10 cellular contexts compared by ENCODE assay signal in the genomic region with DNA sequence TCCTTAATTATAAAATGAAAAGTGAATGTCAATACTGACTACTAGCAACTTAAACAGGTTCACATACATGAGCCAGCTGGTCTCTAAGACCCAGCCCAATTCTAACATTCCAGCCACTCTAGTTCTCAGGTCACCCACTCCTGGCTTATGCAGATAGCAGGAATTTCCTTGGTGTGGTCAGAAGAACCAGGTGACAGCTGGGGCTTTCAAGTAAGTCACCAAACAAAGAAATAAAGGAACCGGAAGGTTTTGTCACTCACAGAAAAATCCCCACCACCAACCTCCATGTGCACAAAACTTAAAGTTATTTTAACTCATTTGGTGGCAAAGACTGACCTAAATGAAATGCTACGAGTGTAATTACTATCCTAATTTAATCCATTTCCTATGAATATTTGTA.
A peak's percentile ranks its signal among the peaks of the same experiment; 100 is the strongest.
DNase-seq lines count a peak whose midpoint lies in the region; ATAC-seq and TF ChIP-seq lines count a peak whose summit lies in the region.
"Had no signal": no experiment of that assay in that cellular context is flagged by ENCODE, and none has a peak within 500 bp of the region (broad histone marks: within the 10 kb centered on the region; RNA-seq: fewer than 3 reads in every experiment).

No MANE protein-coding gene starts in this region.

- intact Hi-C loops in activated CD4-positive, alpha-beta memory T cell treated with anti-CD3 and anti-CD28 coated beads for 36 hours (cut with micrococcal nuclease): no loop called here

- no peaks in the 10 kb centered on the region for H4K20me1 ChIP-seq in GM23338 (replicated peaks; ENCODE audit: insufficient read depth)

- H3K79me2 ChIP-seq in GM23338 (replicated peaks; ENCODE audit: insufficient read depth): no peaks in the 10 kb centered on the region

- no peaks in the 10 kb centered on the region for H3K27me3 ChIP-seq in GM23338 (ENCODE audit: insufficient read depth)

- ATAC-seq in GM18511 (IDR thresholded peaks at IDR 0.05; ENCODE audit: unreplicated experiment) (peak; percentile 89), GM21360 (IDR thresholded peaks at IDR 0.05; ENCODE audit: unreplicated experiment) (peak; percentile 79), HG03066 (IDR thresholded peaks at IDR 0.05; ENCODE audit: low read depth, unreplicated experiment) (peak; percentile 72), GM23338 (no peak), HG03025 (IDR thresholded peaks at IDR 0.05; ENCODE audit: low FRiP score, unreplicated experiment) (no peak)
- peak; percentile 43 for ATAC-seq in activated naive CD8-positive, alpha-beta T cell treated with anti-CD3 and anti-CD28 coated beads, Interleukin-2, amount 50 U/mL, for 24 hours
- ATAC-seq: HCT116 had no signal

- peaks cover 13% of the 10 kb centered on the region for H3K4me1 Mint-ChIP-seq in activated naive CD8-positive, alpha-beta T cell treated with anti-CD3 and anti-CD28 coated beads, Interleukin-2, amount 50 U/mL, for 24 hours
- H3K4me1 Mint-ChIP-seq in activated CD4-positive, alpha-beta memory T cell treated with anti-CD3 and anti-CD28 coated beads for 36 hours (ENCODE audit: low read depth): peaks cover 3% of the 10 kb centered on the region
- peaks cover 1% of the 10 kb centered on the region; the same call in 2 of the 3 replicates for H3K4me1 Mint-ChIP-seq in GM23338

- POLR2A ChIA-PET in activated CD4-positive, alpha-beta memory T cell treated with anti-CD3 and anti-CD28 coated beads for 36 hours (lab: Charles Lee): no interaction called here

- peaks cover 4% of the 10 kb centered on the region for H3K27me3 Mint-ChIP-seq in activated naive CD8-positive, alpha-beta T cell treated with anti-CD3 and anti-CD28 coated beads, Interleukin-2, amount 50 U/mL, for 24 hours
- H3K27me3 Mint-ChIP-seq in activated CD4-positive, alpha-beta memory T cell treated with anti-CD3 and anti-CD28 coated beads for 36 hours: peaks cover 9% of the 10 kb centered on the region
- H3K27me3 Mint-ChIP-seq in GM23338 (ENCODE audit: insufficient read depth, low read depth, poor library complexity): peaks cover 2% of the 10 kb centered on the region

- H3K36me3 ChIP-seq in GM23338 (ENCODE audit: insufficient read depth): no peaks in the 10 kb centered on the region

- peaks cover 3% of the 10 kb centered on the region for H3K9me3 Mint-ChIP-seq in activated naive CD8-positive, alpha-beta T cell treated with anti-CD3 and anti-CD28 coated beads, Interleukin-2, amount 50 U/mL, for 24 hours
- no peaks in the 10 kb centered on the region for H3K9me3 Mint-ChIP-seq in activated CD4-positive, alpha-beta memory T cell treated with anti-CD3 and anti-CD28 coated beads for 36 hours
- H3K9me3 Mint-ChIP-seq in GM23338: no peaks in the 10 kb centered on the region

- TF ChIP-seq CTCF in GM23338 (conservative IDR thresholded peaks at IDR 0.05; ENCODE audit: low read depth in 2 of 2): no peak

- no peaks in the 10 kb centered on the region for H3F3A ChIP-seq in GM23338 (replicated peaks; ENCODE audit: low read depth)

- no peak overlapping the region for H3K4me3 Mint-ChIP-seq in activated naive CD8-positive, alpha-beta T cell treated with anti-CD3 and anti-CD28 coated beads, Interleukin-2, amount 50 U/mL, for 24 hours
- no peak overlapping the region for H3K4me3 Mint-ChIP-seq in activated CD4-positive, alpha-beta memory T cell treated with anti-CD3 and anti-CD28 coated beads for 36 hours
- no peak overlapping the region for H3K4me3 Mint-ChIP-seq in GM23338

- no peaks in the 10 kb centered on the region; the same call in 1 of the 2 replicates for H3K9me2 ChIP-seq in GM23338 (ENCODE audit: insufficient read depth)

- no peak overlapping the region for H3K4me2 ChIP-seq in GM23338

- H2AFZ ChIP-seq in GM23338: no peak overlapping the region

- CTCF ChIA-PET in activated CD4-positive, alpha-beta memory T cell treated with anti-CD3 and anti-CD28 coated beads for 36 hours (lab: Charles Lee): no interaction called here

- no peak overlapping the region for H3K27ac Mint-ChIP-seq in activated naive CD8-positive, alpha-beta T cell treated with anti-CD3 and anti-CD28 coated beads, Interleukin-2, amount 50 U/mL, for 24 hours
- no peak overlapping the region for H3K27ac Mint-ChIP-seq in activated CD4-positive, alpha-beta memory T cell treated with anti-CD3 and anti-CD28 coated beads for 36 hours
- H3K27ac Mint-ChIP-seq in GM23338: no peak overlapping the region

- H3K4me3 ChIP-seq in GM23338: no peak overlapping the region

- DNase-seq in activated naive CD8-positive, alpha-beta T cell treated with anti-CD3 and anti-CD28 coated beads, Interleukin-2, amount 50 U/mL, for 24 hours: no peak
- DNase-seq in stimulated activated CD4-positive, alpha-beta T cell treated with anti-CD3 and anti-CD28 coated beads, Interleukin-1b, Interleukin-23, amount 100 ng/mL, for 48 hours: no peak
- no peak for DNase-seq in activated CD4-positive, alpha-beta memory T cell treated with anti-CD3 and anti-CD28 coated beads for 36 hours
- DNase-seq in GM23338 (ENCODE audit: low spot score): no peak
- DNase-seq: stimulated activated CD4-positive, alpha-beta T cell treated with anti-CD3 and anti-CD28 coated beads, Interleukin-4, amount 100 ng/mL, for 4 hours had no signal

- H3K4me1 ChIP-seq in GM23338 (ENCODE audit: insufficient read depth): no peaks in the 10 kb centered on the region

- no peaks in the 10 kb centered on the region for H3K36me3 Mint-ChIP-seq in activated naive CD8-positive, alpha-beta T cell treated with anti-CD3 and anti-CD28 coated beads, Interleukin-2, amount 50 U/mL, for 24 hours (ENCODE audit: low read depth)
- H3K36me3 Mint-ChIP-seq in activated CD4-positive, alpha-beta memory T cell treated with anti-CD3 and anti-CD28 coated beads for 36 hours: no peaks in the 10 kb centered on the region
- no peaks in the 10 kb centered on the region for H3K36me3 Mint-ChIP-seq in GM23338 (ENCODE audit: low read depth)

- no peak overlapping the region for H3K27ac ChIP-seq in GM23338 (ENCODE audit: low read depth)

TF ChIP-seq in GM23338, 12 proteins besides CTCF, POLR2A, EP300 and RAD21 (continues in another document):
- TF ChIP-seq ZNF114 (CRISPR knock-in tag; IDR thresholded peaks at IDR 0.05) (no peak), EZH2phosphoT487 (IDR thresholded peaks at IDR 0.05; ENCODE audit: unreplicated experiment) (no peak), JUNB (IDR thresholded peaks at IDR 0.05; ENCODE audit: unreplicated experiment) (no peak), NANOG (IDR thresholded peaks at IDR 0.05; ENCODE audit: borderline replicate concordance) (no peak), ZNF331 (CRISPR knock-in tag; IDR thresholded peaks at IDR 0.05; ENCODE audit: low read depth) (no peak), STAT1 (IDR thresholded peaks at IDR 0.05; ENCODE audit: unreplicated experiment) (no peak)
- TF ChIP-seq, protein P1, sequence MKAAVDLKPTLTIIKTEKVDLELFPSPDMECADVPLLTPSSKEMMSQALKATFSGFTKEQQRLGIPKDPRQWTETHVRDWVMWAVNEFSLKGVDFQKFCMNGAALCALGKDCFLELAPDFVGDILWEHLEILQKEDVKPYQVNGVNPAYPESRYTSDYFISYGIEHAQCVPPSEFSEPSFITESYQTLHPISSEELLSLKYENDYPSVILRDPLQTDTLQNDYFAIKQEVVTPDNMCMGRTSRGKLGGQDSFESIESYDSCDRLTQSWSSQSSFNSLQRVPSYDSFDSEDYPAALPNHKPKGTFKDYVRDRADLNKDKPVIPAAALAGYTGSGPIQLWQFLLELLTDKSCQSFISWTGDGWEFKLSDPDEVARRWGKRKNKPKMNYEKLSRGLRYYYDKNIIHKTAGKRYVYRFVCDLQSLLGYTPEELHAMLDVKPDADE (IDR thresholded peaks at IDR 0.05): no peak
- TF ChIP-seq, protein P2, sequence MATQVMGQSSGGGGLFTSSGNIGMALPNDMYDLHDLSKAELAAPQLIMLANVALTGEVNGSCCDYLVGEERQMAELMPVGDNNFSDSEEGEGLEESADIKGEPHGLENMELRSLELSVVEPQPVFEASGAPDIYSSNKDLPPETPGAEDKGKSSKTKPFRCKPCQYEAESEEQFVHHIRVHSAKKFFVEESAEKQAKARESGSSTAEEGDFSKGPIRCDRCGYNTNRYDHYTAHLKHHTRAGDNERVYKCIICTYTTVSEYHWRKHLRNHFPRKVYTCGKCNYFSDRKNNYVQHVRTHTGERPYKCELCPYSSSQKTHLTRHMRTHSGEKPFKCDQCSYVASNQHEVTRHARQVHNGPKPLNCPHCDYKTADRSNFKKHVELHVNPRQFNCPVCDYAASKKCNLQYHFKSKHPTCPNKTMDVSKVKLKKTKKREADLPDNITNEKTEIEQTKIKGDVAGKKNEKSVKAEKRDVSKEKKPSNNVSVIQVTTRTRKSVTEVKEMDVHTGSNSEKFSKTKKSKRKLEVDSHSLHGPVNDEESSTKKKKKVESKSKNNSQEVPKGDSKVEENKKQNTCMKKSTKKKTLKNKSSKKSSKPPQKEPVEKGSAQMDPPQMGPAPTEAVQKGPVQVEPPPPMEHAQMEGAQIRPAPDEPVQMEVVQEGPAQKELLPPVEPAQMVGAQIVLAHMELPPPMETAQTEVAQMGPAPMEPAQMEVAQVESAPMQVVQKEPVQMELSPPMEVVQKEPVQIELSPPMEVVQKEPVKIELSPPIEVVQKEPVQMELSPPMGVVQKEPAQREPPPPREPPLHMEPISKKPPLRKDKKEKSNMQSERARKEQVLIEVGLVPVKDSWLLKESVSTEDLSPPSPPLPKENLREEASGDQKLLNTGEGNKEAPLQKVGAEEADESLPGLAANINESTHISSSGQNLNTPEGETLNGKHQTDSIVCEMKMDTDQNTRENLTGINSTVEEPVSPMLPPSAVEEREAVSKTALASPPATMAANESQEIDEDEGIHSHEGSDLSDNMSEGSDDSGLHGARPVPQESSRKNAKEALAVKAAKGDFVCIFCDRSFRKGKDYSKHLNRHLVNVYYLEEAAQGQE (IDR thresholded peaks at IDR 0.05; ENCODE audit: unreplicated experiment): no peak

Comparison
In these comparisons a context has a peak if more than half of its experiments do, and no peak if none do; other contexts are left out.
1. ATAC-seq: peak in GM18511 (single experiment), GM21360 (single experiment), HG03066 (single experiment) and activated naive CD8-positive, alpha-beta T cell treated with anti-CD3 and anti-CD28 coated beads, Interleukin-2, amount 50 U/mL, for 24 hours (single experiment); none in GM23338 (single experiment) and HG03025 (single experiment).